Comparison of ENCODE assay signal across 29 cellular contexts in genomic region chr1:60965280-60965854, GRCh38.
"Had no signal": no experiment of that assay in that cellular context is flagged by ENCODE, and none has a peak within 500 bp of the region (broad histone marks: within the 10 kb centered on the region; RNA-seq: fewer than 3 reads in every experiment).

No MANE protein-coding gene starts in this region.

- ATAC-seq: activated CD4-positive, alpha-beta T cell treated with anti-CD3 and anti-CD28 coated beads for 36 hours; activated CD4-positive, CD25-positive, alpha-beta regulatory T cell treated with anti-CD3 and anti-CD28 coated beads, Interleukin-2, amount 50 U/mL, for 24 hours; activated CD8-positive, alpha-beta T cell treated with anti-CD3 and anti-CD28 coated beads, Interleukin-2, amount 10 ng/mL, durations not matched to agents 7 days and 5 days; WTC11 had no signal

- DNase-seq: activated CD4-positive, alpha-beta T cell treated with anti-CD3 and anti-CD28 coated beads for 36 hours; activated CD4-positive, alpha-beta T cell treated with anti-CD3 and anti-CD28 coated beads, Interleukin-2, amount 10 ng/mL, durations not matched to agents 7 days and 5 days; activated CD4-positive, alpha-beta T cell treated with anti-CD3 and anti-CD28 coated beads, Interleukin-2, amount 50 U/mL, for 48 hours; activated CD8-positive, alpha-beta T cell treated with anti-CD3 and anti-CD28 coated beads, Interleukin-2, amount 10 ng/mL, durations not matched to agents 7 days and 5 days; activated gamma-delta T cell; activated naive CD4-positive, alpha-beta T cell treated with Interleukin-2 at 50 U/mL for 16 hours; activated naive CD8-positive, alpha-beta T cell treated with anti-CD3 and anti-CD28 coated beads, Interleukin-2, amount 10 ng/mL, durations not matched to agents 7 days and 5 days; activated T-cell treated with anti-CD3 and anti-CD28 coated beads, Interleukin-2, amount 50 U/mL, for 24 hours; amygdala; Karpas-422; NCI-H1048; NCI-H1105 treated with DMSO at 0.1 percent for 48 hours; NCI-H1436; NCI-H1694; NCI-H1930; NCI-H2081 treated with DMSO at 0.1 percent for 48 hours; NCI-H345; NCI-H524 treated with DMSO at 0.1 percent for 48 hours; NK-92 treated with Interleukin-12 subunit alpha and Interleukin-12 subunit beta, amount 100 ng/mL, for 24 hours; Right ventricle myocardium superior; SW 1271; T1000 had no signal

- H3K27ac ChIP-seq: ascending aorta, cardiac muscle cell had no signal

- H3K36me3 ChIP-seq: ascending aorta, cardiac muscle cell had no signal

- H3K4me1 Mint-ChIP-seq: activated CD4-positive, alpha-beta T cell treated with anti-CD3 and anti-CD28 coated beads for 36 hours; activated CD4-positive, alpha-beta T cell treated with anti-CD3 and anti-CD28 coated beads, Interleukin-2, amount 10 ng/mL, durations not matched to agents 7 days and 5 days; activated naive CD4-positive, alpha-beta T cell treated with anti-CD3 and anti-CD28 coated beads, Interleukin-2, amount 50 U/mL, for 24 hours; central memory CD8-positive, alpha-beta T cell had no signal

- H3K4me3 Mint-ChIP-seq: activated CD4-positive, alpha-beta T cell treated with anti-CD3 and anti-CD28 coated beads for 36 hours; activated CD4-positive, alpha-beta T cell treated with anti-CD3 and anti-CD28 coated beads, Interleukin-2, amount 10 ng/mL, durations not matched to agents 7 days and 5 days; activated CD8-positive, alpha-beta T cell treated with anti-CD3 and anti-CD28 coated beads, Interleukin-2, amount 10 ng/mL, durations not matched to agents 7 days and 5 days; activated naive CD4-positive, alpha-beta T cell treated with anti-CD3 and anti-CD28 coated beads, Interleukin-2, amount 50 U/mL, for 24 hours; activated naive CD8-positive, alpha-beta T cell treated with anti-CD3 and anti-CD28 coated beads, Interleukin-2, amount 10 ng/mL, durations not matched to agents 7 days and 5 days; activated T-cell treated with anti-CD3 and anti-CD28 coated beads, Interleukin-2, amount 50 U/mL, for 24 hours; central memory CD8-positive, alpha-beta T cell; WTC11 had no signal

- H3K27me3 ChIP-seq: ascending aorta, cardiac muscle cell had no signal

- H3K27ac Mint-ChIP-seq: activated CD4-positive, alpha-beta T cell treated with anti-CD3 and anti-CD28 coated beads for 36 hours; activated CD4-positive, alpha-beta T cell treated with anti-CD3 and anti-CD28 coated beads, Interleukin-2, amount 10 ng/mL, durations not matched to agents 7 days and 5 days; activated CD8-positive, alpha-beta T cell treated with anti-CD3 and anti-CD28 coated beads, Interleukin-2, amount 10 ng/mL, durations not matched to agents 7 days and 5 days; activated naive CD4-positive, alpha-beta T cell treated with anti-CD3 and anti-CD28 coated beads, Interleukin-2, amount 50 U/mL, for 24 hours; activated naive CD8-positive, alpha-beta T cell treated with anti-CD3 and anti-CD28 coated beads, Interleukin-2, amount 10 ng/mL, durations not matched to agents 7 days and 5 days; activated T-cell treated with anti-CD3 and anti-CD28 coated beads, Interleukin-2, amount 50 U/mL, for 24 hours; activated T-helper 2 cell treated with anti-CD3 and anti-CD28 coated beads, Interferon-gamma antibody, Interleukin-2, Interleukin-4, amounts not matched to agents 10 μg/mL and 5 μg/mL and 100 μg/mL, durations not matched to agents 14 hours and 24 hours and 36 hours; WTC11 had no signal

- H3K4me3 ChIP-seq: ascending aorta, cardiac muscle cell had no signal
